Comparison of ENCODE assay signal across 1 cellular context in the genomic region with DNA sequence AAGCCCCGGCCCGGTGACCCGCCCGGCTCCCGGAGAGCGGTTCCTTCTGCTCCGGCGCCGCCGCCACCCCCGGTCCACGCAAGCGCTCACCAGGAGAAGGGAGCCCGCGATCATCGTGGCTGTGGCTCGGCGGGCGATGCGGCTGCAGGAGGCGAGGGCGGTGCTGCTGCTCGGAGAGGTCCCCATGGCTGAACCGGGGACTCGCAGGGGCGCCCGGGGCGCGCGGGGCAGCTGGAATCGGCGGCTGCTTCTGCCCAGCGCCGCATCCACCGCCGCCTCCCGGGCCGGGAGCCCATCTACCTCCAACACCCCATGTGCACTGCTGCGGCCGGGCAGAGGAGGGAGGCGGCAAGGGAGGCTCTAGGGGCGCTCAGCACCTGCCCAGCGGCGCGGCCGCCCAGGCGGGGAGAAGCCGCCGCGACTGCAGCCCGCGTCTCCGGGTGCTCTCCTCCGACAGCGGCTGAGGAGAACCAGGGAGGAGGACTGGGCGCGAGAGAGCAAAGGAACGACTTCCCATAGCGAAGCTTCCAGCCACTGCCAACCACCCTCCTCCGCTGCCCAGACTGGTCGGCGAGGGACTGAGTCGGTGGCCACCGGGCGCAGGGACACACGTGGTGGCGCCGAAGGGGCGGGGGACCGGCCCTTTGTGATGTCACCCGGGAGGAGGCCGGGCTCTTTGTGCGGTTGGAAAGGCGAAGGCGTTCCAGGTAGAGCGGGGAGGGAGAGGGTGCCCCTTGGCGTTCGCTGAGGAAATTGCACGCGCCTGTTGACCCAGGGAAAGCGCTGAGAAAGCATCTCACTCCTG.
TF ChIP-seq lines count a peak whose summit lies in the region.

A gene with protein sequence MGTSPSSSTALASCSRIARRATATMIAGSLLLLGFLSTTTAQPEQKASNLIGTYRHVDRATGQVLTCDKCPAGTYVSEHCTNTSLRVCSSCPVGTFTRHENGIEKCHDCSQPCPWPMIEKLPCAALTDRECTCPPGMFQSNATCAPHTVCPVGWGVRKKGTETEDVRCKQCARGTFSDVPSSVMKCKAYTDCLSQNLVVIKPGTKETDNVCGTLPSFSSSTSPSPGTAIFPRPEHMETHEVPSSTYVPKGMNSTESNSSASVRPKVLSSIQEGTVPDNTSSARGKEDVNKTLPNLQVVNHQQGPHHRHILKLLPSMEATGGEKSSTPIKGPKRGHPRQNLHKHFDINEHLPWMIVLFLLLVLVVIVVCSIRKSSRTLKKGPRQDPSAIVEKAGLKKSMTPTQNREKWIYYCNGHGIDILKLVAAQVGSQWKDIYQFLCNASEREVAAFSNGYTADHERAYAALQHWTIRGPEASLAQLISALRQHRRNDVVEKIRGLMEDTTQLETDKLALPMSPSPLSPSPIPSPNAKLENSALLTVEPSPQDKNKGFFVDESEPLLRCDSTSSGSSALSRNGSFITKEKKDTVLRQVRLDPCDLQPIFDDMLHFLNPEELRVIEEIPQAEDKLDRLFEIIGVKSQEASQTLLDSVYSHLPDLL (minus strand): TSS at position 580 of the 805 bp plus-strand sequence. CDS start 394 bp downstream, at position 186.

TF ChIP-seq in SK-N-SH, 30 proteins besides CTCF, POLR2A, EP300 and RAD21 (continued from another document):
- TF ChIP-seq, protein P1, sequence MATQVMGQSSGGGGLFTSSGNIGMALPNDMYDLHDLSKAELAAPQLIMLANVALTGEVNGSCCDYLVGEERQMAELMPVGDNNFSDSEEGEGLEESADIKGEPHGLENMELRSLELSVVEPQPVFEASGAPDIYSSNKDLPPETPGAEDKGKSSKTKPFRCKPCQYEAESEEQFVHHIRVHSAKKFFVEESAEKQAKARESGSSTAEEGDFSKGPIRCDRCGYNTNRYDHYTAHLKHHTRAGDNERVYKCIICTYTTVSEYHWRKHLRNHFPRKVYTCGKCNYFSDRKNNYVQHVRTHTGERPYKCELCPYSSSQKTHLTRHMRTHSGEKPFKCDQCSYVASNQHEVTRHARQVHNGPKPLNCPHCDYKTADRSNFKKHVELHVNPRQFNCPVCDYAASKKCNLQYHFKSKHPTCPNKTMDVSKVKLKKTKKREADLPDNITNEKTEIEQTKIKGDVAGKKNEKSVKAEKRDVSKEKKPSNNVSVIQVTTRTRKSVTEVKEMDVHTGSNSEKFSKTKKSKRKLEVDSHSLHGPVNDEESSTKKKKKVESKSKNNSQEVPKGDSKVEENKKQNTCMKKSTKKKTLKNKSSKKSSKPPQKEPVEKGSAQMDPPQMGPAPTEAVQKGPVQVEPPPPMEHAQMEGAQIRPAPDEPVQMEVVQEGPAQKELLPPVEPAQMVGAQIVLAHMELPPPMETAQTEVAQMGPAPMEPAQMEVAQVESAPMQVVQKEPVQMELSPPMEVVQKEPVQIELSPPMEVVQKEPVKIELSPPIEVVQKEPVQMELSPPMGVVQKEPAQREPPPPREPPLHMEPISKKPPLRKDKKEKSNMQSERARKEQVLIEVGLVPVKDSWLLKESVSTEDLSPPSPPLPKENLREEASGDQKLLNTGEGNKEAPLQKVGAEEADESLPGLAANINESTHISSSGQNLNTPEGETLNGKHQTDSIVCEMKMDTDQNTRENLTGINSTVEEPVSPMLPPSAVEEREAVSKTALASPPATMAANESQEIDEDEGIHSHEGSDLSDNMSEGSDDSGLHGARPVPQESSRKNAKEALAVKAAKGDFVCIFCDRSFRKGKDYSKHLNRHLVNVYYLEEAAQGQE (IDR thresholded peaks at IDR 0.05; ENCODE audit: low read depth, low read length): 0 out of 2 replicates have a peak, but pooled peaks have one; percentile 20
TF ChIP-seq in SK-N-SH: peak in this region for 12.
